In the genomic region with DNA sequence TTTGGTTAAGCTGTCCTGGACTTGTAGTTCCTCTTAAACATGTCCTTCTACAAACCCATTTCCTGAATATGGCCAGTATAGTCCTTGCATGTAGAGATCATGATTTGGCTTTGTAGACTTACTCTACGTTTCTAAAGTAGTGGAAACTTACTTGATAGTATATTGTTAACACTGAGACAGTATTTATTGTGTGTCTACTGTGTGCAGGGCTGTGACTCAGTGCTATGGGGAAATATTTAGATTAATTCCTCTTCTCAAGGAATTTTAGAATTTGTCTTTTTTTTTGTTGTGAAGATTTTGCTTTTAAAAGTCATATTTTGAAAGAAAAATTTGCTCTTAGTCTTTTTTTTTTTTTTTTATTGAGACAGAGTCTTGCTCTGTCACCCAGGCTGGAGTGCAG, we compare ENCODE assay signal across 22 cellular contexts.
DNase-seq lines count a peak whose midpoint lies in the region; FAIRE-seq and TF ChIP-seq lines count a peak whose summit lies in the region.
"Had no signal": no experiment of that assay in that cellular context is flagged by ENCODE, and none has a peak within 500 bp of the region (broad histone marks: within the 10 kb centered on the region; RNA-seq: fewer than 3 reads in every experiment).

No MANE protein-coding gene starts in this region.

- FAIRE-seq in GM12892 (lab: Jason Lieb, UNC), result no peak
- FAIRE-seq: islet of Langerhans, pancreas, urothelium cell line had no signal

- H3K4me1 ChIP-seq in SK-N-SH (ENCODE audit: control insufficient read depth in 1 of 2, insufficient read depth in 2 of 2, low read depth in 1 of 2, low read length in 1 of 2), result peaks cover 0 to 2% of the 10 kb centered on the region in 2 experiments; a peak in 1 of 4 replicates
- H3K4me1 ChIP-seq: pancreas, suprapubic skin had no signal

- H4K20me1 ChIP-seq in SK-N-SH (ENCODE audit: insufficient read depth), result no peaks in the 10 kb centered on the region

- H3F3A ChIP-seq in SK-N-SH (replicated peaks; ENCODE audit: insufficient read depth), result no peaks in the 10 kb centered on the region

- no peak overlapping the region for H3K27ac ChIP-seq in SK-N-SH (ENCODE audit: low read depth in 2 of 2, low read length in 1 of 2)
- H3K27ac ChIP-seq: brain microvascular endothelial cell, epithelial cell of prostate, pancreas, suprapubic skin had no signal

- no peak for TF ChIP-seq RAD21 in SK-N-SH (IDR thresholded peaks at IDR 0.05; ENCODE audit: low read length)

- peak; percentile 11 for DNase-seq in SKM-1 treated with dmso at 0.1 percent for 144 hours (lab: John Stamatoyannopoulos, UW; ENCODE audit: unreplicated experiment)
- DNase-seq in SKM-1 (lab: John Stamatoyannopoulos, UW; ENCODE audit: unreplicated experiment), result no peak
- peak; percentile 12 for DNase-seq in NCI-H69 (lab: John Stamatoyannopoulos, UW)
- DNase-seq in choroid plexus epithelial cell (ENCODE audit: low read depth), result peak; percentile 35
- DNase-seq in GM12892 (ENCODE audit: insufficient read length), result no peak
- no peak for DNase-seq in SK-N-SH
- DNase-seq in nucleus accumbens (lab: John Stamatoyannopoulos, UW), result no peak
- DNase-seq in NCI-H1417 treated with DMSO at 0.1 percent for 48 hours (lab: John Stamatoyannopoulos, UW), result no peak
- DNase-seq: activated gamma-delta T cell; brain microvascular endothelial cell; effector CD4-positive, alpha-beta T cell; foreskin melanocyte; left ventricle myocardium superior; MG63; NCI-H2227 treated with DMSO at 0.1 percent for 48 hours; pancreas; T-cell had no signal

- no peaks in the 10 kb centered on the region for H3K9me3 ChIP-seq in SK-N-SH
- H3K9me3 ChIP-seq: BLaER1 treated with 17β-estradiol and CSF1 and Interleukin-3, amounts not matched to agents 10 nM and 100 nM; MG63; pancreas; suprapubic skin had no signal

- peaks cover 30 to 32% of the 10 kb centered on the region in 2 experiments for H3K36me3 ChIP-seq in SK-N-SH (replicated peaks in 1 of 2; ENCODE audit: control insufficient read depth in 1 of 2, insufficient read depth in 2 of 2, low read length in 1 of 2)

- WGBS in SK-N-SH (ENCODE audit: low lambda C conversion rate), result 76% methylated on average over 1 of the region's 1 CpG

- no peak overlapping the region for H2AFZ ChIP-seq in SK-N-SH (ENCODE audit: low read depth)

- CTCF ChIA-PET in SK-N-SH (lab: Yijun Ruan, JAX), result interaction anchor here (1.4 to 2.8 kb wide), 2 partner anchors 11 to 104 kb away, joined by 4 to 11 read pairs; no protein-coding TSS in a partner anchor

- H3K79me2 ChIP-seq in SK-N-SH (ENCODE audit: insufficient read depth), result no peaks in the 10 kb centered on the region

- no peak overlapping the region for H3K4me2 ChIP-seq in SK-N-SH

- POLR2A ChIA-PET in SK-N-SH (lab: Yijun Ruan, JAX), result no interaction called here

- no peaks in the 10 kb centered on the region for H3K27me3 ChIP-seq in SK-N-SH (ENCODE audit: insufficient read depth)
- H3K27me3 ChIP-seq: BLaER1 treated with 17β-estradiol and CSF1 and Interleukin-3, amounts not matched to agents 10 nM and 100 nM; brain microvascular endothelial cell; MG63; pancreas; suprapubic skin had no signal

- H3K4me3 ChIP-seq in choroid plexus epithelial cell (ENCODE audit: low read depth, low read length), result no peak overlapping the region
- H3K4me3 ChIP-seq in SK-N-SH (ENCODE audit: low read depth in 2 of 2, low read length in 1 of 2), result no peak overlapping the region
- H3K4me3 ChIP-seq: BLaER1 treated with 17β-estradiol and CSF1 and Interleukin-3, amounts not matched to agents 10 nM and 100 nM; MG63; pancreas; suprapubic skin had no signal

- TF ChIP-seq EP300 in SK-N-SH (IDR thresholded peaks at IDR 0.05; ENCODE audit: borderline replicate concordance in 1 of 2, low read depth in 1 of 2, low read length in 1 of 2), result no peak

- H3K9ac ChIP-seq in SK-N-SH, result no peak overlapping the region

- no peak for TF ChIP-seq CTCF in choroid plexus epithelial cell (conservative IDR thresholded peaks at IDR 0.05; ENCODE audit: low read depth, low read length)
- TF ChIP-seq CTCF in SK-N-SH (IDR thresholded peaks at IDR 0.05), result no peak

- no peak for TF ChIP-seq POLR2A in GM12892 (IDR thresholded peaks at IDR 0.05; ENCODE audit: low read depth, low read length)

- no peaks in the 10 kb centered on the region for H3K9me2 ChIP-seq in SK-N-SH

TF ChIP-seq in SK-N-SH, 30 proteins besides CTCF, POLR2A, EP300 and RAD21:
- TF ChIP-seq TAF1 (IDR thresholded peaks at IDR 0.05; ENCODE audit: borderline replicate concordance, low read depth, low read length), result no peak
- no peak for TF ChIP-seq FOSL2 (IDR thresholded peaks at IDR 0.05; ENCODE audit: borderline replicate concordance, low read depth)
- TF ChIP-seq, protein P1, sequence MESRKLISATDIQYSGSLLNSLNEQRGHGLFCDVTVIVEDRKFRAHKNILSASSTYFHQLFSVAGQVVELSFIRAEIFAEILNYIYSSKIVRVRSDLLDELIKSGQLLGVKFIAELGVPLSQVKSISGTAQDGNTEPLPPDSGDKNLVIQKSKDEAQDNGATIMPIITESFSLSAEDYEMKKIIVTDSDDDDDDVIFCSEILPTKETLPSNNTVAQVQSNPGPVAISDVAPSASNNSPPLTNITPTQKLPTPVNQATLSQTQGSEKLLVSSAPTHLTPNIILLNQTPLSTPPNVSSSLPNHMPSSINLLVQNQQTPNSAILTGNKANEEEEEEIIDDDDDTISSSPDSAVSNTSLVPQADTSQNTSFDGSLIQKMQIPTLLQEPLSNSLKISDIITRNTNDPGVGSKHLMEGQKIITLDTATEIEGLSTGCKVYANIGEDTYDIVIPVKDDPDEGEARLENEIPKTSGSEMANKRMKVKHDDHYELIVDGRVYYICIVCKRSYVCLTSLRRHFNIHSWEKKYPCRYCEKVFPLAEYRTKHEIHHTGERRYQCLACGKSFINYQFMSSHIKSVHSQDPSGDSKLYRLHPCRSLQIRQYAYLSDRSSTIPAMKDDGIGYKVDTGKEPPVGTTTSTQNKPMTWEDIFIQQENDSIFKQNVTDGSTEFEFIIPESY (IDR thresholded peaks at IDR 0.05; ENCODE audit: borderline replicate concordance, low read depth), result no peak
- TF ChIP-seq FOXJ3 (CRISPR knock-in tag; IDR thresholded peaks at IDR 0.05), result no peak
- TF ChIP-seq MXI1 (IDR thresholded peaks at IDR 0.05; ENCODE audit: low read depth, low read length), result no peak
- TF ChIP-seq, protein P2, sequence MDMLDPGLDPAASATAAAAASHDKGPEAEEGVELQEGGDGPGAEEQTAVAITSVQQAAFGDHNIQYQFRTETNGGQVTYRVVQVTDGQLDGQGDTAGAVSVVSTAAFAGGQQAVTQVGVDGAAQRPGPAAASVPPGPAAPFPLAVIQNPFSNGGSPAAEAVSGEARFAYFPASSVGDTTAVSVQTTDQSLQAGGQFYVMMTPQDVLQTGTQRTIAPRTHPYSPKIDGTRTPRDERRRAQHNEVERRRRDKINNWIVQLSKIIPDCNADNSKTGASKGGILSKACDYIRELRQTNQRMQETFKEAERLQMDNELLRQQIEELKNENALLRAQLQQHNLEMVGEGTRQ (IDR thresholded peaks at IDR 0.05; ENCODE audit: borderline replicate concordance, low read depth, low read length), result no peak
- no peak for TF ChIP-seq ELF1 (IDR thresholded peaks at IDR 0.05)
- no peak for TF ChIP-seq CHD2 (IDR thresholded peaks at IDR 0.05; ENCODE audit: low read length, partially characterized antibody)
- TF ChIP-seq, protein P3, sequence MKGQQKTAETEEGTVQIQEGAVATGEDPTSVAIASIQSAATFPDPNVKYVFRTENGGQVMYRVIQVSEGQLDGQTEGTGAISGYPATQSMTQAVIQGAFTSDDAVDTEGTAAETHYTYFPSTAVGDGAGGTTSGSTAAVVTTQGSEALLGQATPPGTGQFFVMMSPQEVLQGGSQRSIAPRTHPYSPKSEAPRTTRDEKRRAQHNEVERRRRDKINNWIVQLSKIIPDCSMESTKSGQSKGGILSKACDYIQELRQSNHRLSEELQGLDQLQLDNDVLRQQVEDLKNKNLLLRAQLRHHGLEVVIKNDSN (IDR thresholded peaks at IDR 0.05; ENCODE audit: borderline replicate concordance, low read depth), result no peak
- no peak for TF ChIP-seq NFIC (IDR thresholded peaks at IDR 0.05; ENCODE audit: borderline replicate concordance)
- no peak for TF ChIP-seq GABPA (IDR thresholded peaks at IDR 0.05; ENCODE audit: low read depth)
- no peak for TF ChIP-seq POLR2AphosphoS5 (IDR thresholded peaks at IDR 0.05; ENCODE audit: low read depth, low read length)
- TF ChIP-seq YY1 (IDR thresholded peaks at IDR 0.05; ENCODE audit: low read depth), result no peak
- no peak for TF ChIP-seq NRF1 (IDR thresholded peaks at IDR 0.05; ENCODE audit: low read depth, low read length)

Comparison
In these comparisons a context has a peak if more than half of its experiments do, and no peak if none do; other contexts are left out.
1. DNase-seq: peak in SKM-1 treated with dmso at 0.1 percent for 144 hours (single experiment), NCI-H69 (single experiment) and choroid plexus epithelial cell (single experiment); none in SKM-1 (single experiment), GM12892 (single experiment), SK-N-SH (single experiment), nucleus accumbens (0 of 56) and NCI-H1417 treated with DMSO at 0.1 percent for 48 hours (single experiment).